ENCODE assay signal across 1 cellular context in the genomic region with DNA sequence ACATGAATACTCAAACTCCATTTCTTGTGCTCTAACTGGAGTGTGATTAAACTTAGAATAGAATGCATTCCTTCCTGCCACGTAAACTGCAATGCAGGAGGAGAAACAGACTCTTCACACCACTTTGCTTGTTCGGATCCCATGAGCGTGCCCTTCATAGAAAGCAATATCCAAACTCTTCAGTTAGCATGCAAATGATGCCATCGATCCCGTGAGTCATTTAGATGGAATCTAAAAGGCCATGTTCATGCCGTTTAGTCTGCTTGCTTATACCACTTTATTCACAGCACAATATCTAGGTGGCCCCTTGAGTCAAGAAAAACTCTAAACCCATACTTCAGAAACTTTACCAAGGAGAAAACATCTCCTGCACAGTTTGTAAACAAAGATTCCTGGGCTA.
TF ChIP-seq lines count a peak whose summit lies in the region.

No MANE protein-coding gene starts in this region.

TF ChIP-seq in WTC11, 78 proteins besides CTCF, POLR2A, EP300 and RAD21 (continued from another document):
- TF ChIP-seq, protein P1, sequence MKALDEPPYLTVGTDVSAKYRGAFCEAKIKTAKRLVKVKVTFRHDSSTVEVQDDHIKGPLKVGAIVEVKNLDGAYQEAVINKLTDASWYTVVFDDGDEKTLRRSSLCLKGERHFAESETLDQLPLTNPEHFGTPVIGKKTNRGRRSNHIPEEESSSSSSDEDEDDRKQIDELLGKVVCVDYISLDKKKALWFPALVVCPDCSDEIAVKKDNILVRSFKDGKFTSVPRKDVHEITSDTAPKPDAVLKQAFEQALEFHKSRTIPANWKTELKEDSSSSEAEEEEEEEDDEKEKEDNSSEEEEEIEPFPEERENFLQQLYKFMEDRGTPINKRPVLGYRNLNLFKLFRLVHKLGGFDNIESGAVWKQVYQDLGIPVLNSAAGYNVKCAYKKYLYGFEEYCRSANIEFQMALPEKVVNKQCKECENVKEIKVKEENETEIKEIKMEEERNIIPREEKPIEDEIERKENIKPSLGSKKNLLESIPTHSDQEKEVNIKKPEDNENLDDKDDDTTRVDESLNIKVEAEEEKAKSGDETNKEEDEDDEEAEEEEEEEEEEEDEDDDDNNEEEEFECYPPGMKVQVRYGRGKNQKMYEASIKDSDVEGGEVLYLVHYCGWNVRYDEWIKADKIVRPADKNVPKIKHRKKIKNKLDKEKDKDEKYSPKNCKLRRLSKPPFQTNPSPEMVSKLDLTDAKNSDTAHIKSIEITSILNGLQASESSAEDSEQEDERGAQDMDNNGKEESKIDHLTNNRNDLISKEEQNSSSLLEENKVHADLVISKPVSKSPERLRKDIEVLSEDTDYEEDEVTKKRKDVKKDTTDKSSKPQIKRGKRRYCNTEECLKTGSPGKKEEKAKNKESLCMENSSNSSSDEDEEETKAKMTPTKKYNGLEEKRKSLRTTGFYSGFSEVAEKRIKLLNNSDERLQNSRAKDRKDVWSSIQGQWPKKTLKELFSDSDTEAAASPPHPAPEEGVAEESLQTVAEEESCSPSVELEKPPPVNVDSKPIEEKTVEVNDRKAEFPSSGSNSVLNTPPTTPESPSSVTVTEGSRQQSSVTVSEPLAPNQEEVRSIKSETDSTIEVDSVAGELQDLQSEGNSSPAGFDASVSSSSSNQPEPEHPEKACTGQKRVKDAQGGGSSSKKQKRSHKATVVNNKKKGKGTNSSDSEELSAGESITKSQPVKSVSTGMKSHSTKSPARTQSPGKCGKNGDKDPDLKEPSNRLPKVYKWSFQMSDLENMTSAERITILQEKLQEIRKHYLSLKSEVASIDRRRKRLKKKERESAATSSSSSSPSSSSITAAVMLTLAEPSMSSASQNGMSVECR (CRISPR knock-in tag; IDR thresholded peaks at IDR 0.05; ENCODE audit: borderline replicate concordance) = no peak
- TF ChIP-seq ZNF671 (CRISPR knock-in tag; IDR thresholded peaks at IDR 0.05) (no peak), NR3C1 (CRISPR knock-in tag; conservative IDR thresholded peaks at IDR 0.05; ENCODE audit: low read depth) (no peak), SOX15 (CRISPR knock-in tag; IDR thresholded peaks at IDR 0.05) (no peak), TP53 (CRISPR knock-in tag; IDR thresholded peaks at IDR 0.05) (no peak), ETV6 (CRISPR knock-in tag; IDR thresholded peaks at IDR 0.05) (no peak), NFATC4 (CRISPR knock-in tag; IDR thresholded peaks at IDR 0.05) (no peak), ZNF232 (CRISPR knock-in tag; IDR thresholded peaks at IDR 0.05) (no peak)
- TF ChIP-seq, protein P2, sequence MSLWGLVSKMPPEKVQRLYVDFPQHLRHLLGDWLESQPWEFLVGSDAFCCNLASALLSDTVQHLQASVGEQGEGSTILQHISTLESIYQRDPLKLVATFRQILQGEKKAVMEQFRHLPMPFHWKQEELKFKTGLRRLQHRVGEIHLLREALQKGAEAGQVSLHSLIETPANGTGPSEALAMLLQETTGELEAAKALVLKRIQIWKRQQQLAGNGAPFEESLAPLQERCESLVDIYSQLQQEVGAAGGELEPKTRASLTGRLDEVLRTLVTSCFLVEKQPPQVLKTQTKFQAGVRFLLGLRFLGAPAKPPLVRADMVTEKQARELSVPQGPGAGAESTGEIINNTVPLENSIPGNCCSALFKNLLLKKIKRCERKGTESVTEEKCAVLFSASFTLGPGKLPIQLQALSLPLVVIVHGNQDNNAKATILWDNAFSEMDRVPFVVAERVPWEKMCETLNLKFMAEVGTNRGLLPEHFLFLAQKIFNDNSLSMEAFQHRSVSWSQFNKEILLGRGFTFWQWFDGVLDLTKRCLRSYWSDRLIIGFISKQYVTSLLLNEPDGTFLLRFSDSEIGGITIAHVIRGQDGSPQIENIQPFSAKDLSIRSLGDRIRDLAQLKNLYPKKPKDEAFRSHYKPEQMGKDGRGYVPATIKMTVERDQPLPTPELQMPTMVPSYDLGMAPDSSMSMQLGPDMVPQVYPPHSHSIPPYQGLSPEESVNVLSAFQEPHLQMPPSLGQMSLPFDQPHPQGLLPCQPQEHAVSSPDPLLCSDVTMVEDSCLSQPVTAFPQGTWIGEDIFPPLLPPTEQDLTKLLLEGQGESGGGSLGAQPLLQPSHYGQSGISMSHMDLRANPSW (CRISPR knock-in tag; conservative IDR thresholded peaks at IDR 0.05; ENCODE audit: low read depth) = no peak
- TF ChIP-seq, protein P3, sequence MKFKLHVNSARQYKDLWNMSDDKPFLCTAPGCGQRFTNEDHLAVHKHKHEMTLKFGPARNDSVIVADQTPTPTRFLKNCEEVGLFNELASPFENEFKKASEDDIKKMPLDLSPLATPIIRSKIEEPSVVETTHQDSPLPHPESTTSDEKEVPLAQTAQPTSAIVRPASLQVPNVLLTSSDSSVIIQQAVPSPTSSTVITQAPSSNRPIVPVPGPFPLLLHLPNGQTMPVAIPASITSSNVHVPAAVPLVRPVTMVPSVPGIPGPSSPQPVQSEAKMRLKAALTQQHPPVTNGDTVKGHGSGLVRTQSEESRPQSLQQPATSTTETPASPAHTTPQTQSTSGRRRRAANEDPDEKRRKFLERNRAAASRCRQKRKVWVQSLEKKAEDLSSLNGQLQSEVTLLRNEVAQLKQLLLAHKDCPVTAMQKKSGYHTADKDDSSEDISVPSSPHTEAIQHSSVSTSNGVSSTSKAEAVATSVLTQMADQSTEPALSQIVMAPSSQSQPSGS (CRISPR knock-in tag; IDR thresholded peaks at IDR 0.05; ENCODE audit: borderline replicate concordance, low read depth) = no peak
- TF ChIP-seq, protein P4, sequence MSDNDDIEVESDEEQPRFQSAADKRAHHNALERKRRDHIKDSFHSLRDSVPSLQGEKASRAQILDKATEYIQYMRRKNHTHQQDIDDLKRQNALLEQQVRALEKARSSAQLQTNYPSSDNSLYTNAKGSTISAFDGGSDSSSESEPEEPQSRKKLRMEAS (CRISPR knock-in tag; IDR thresholded peaks at IDR 0.05) = no peak
